8 cellular contexts compared by ENCODE assay signal in genomic region chr10:118046491-118047362, GRCh38. TPM values are rescaled to one million over a fixed set of nuclear protein-coding genes. Genes with fewer than 3 reads are reported as not detected.
DNase-seq lines count a peak whose midpoint lies in the region; ATAC-seq, FAIRE-seq and TF ChIP-seq lines count a peak whose summit lies in the region.

Gene RAB11FIP2, minus strand, starts transcription at chr10:118046941. Its CDS starts 778 bp downstream, at chr10:118046163.

- no peak for TF ChIP-seq RAD21 in liver (IDR thresholded peaks at IDR 0.05)

- H3K36me3 Mint-ChIP-seq in dendritic cell treated with granulocyte-macrophage colony-stimulating factor and Interleukin-4, amounts not matched to agents 40 ng/mL and 50 ng/mL, for 4 days (ENCODE audit: low read depth): no peaks in the 10 kb centered on the region

- FAIRE-seq in GM19239 (lab: Jason Lieb, UNC): peak; percentile 84

- DNase-seq in C1 segment of cervical spinal cord (lab: John Stamatoyannopoulos, UW): peak; percentile 66 to 96 (median 91)
- peak; percentile 88 for DNase-seq in GM19239 (ENCODE audit: insufficient read length, low spot score)
- peak; percentile 66 to 68 for DNase-seq in NCI-H524 (lab: John Stamatoyannopoulos, UW)
- peak; percentile 96 for DNase-seq in activated CD4-positive, alpha-beta T cell treated with anti-CD3 and anti-CD28 coated beads, Interleukin-2, amount 50 U/mL, for 1 hour
- DNase-seq in stimulated activated CD4-positive, alpha-beta T cell treated with anti-CD3 and anti-CD28 coated beads, Interleukin-4, amount 100 ng/mL, for 1 hour: peak; percentile 97

- H3K27me3 ChIP-seq in liver (ENCODE audit: control insufficient read depth in 4 of 4, insufficient read depth in 4 of 4, low read length in 3 of 4): no peaks in the 10 kb centered on the region

- H3K27ac ChIP-seq in liver (ENCODE audit: low read depth in 1 of 2, low read length in 2 of 2): peak within 1 kb of the TSS; percentile 75 to 78

- peak within 1 kb of the TSS; percentile 84 for H3K27ac Mint-ChIP-seq in dendritic cell treated with granulocyte-macrophage colony-stimulating factor and Interleukin-4, amounts not matched to agents 40 ng/mL and 50 ng/mL, for 4 days

- intact Hi-C loops in dendritic cell treated with granulocyte-macrophage colony-stimulating factor and Interleukin-4, amounts not matched to agents 40 ng/mL and 50 ng/mL, for 4 days (cut with micrococcal nuclease): loop anchor here (5.0 kb wide), 2 partner anchors 296 to 669 kb away; partner anchors contain the start of genes FAM204A and PDZD8

- H3K9me3 Mint-ChIP-seq in dendritic cell treated with granulocyte-macrophage colony-stimulating factor and Interleukin-4, amounts not matched to agents 40 ng/mL and 50 ng/mL, for 4 days: no peaks in the 10 kb centered on the region

- 1% methylated on average over 80 of the region's 80 CpGs for WGBS in liver

- H3K36me3 ChIP-seq in liver (ENCODE audit: control insufficient read depth in 4 of 4, insufficient read depth in 3 of 4, low read depth in 1 of 4, low read length in 3 of 4): no peaks in the 10 kb centered on the region

- peak within 1 kb of the TSS; percentile 74 to 89 (median 84) for H3K4me3 ChIP-seq in liver (ENCODE audit: low read depth in 1 of 3, low read length in 3 of 3)

- TF ChIP-seq CTCF in liver (IDR thresholded peaks at IDR 0.05; ENCODE audit: low read depth, low read length, missing input control): no peak

- no peaks in the 10 kb centered on the region for H3K27me3 Mint-ChIP-seq in dendritic cell treated with granulocyte-macrophage colony-stimulating factor and Interleukin-4, amounts not matched to agents 40 ng/mL and 50 ng/mL, for 4 days

- H3K4me1 ChIP-seq in liver (ENCODE audit: control insufficient read depth in 4 of 4, insufficient read depth in 4 of 4, low read length in 3 of 4): peaks cover 3 to 27% (median 10%) of the 10 kb centered on the region in 4 donors

- peak within 1 kb of the TSS; percentile 82 for H3K4me3 Mint-ChIP-seq in dendritic cell treated with granulocyte-macrophage colony-stimulating factor and Interleukin-4, amounts not matched to agents 40 ng/mL and 50 ng/mL, for 4 days

- H3K4me1 Mint-ChIP-seq in dendritic cell treated with granulocyte-macrophage colony-stimulating factor and Interleukin-4, amounts not matched to agents 40 ng/mL and 50 ng/mL, for 4 days (ENCODE audit: low read depth): peaks cover 12% of the 10 kb centered on the region

- no peaks in the 10 kb centered on the region for H3K9me3 ChIP-seq in liver (ENCODE audit: control insufficient read depth in 4 of 4, low read length in 3 of 4)

- peak within 1 kb of the TSS; percentile 42 to 61 for H3K9ac ChIP-seq in liver (ENCODE audit: low read depth in 1 of 2, low read length in 2 of 2)

- peak; percentile 96 for ATAC-seq in HG03442 (IDR thresholded peaks at IDR 0.05; ENCODE audit: unreplicated experiment)

TF ChIP-seq in liver, 16 proteins besides CTCF, POLR2A, EP300 and RAD21:
- TF ChIP-seq JUND (IDR thresholded peaks at IDR 0.05) (no peak), GABPA (IDR thresholded peaks at IDR 0.05 in 1 of 2, conservative IDR thresholded peaks at IDR 0.05 in 1 of 2) (peak in 1 of 2 donors; percentile 35), YY1 (IDR thresholded peaks at IDR 0.05) (peak; percentile 94), MAX (IDR thresholded peaks at IDR 0.05) (no peak), FOXA1 (IDR thresholded peaks at IDR 0.05) (no peak), EGR1 (IDR thresholded peaks at IDR 0.05; ENCODE audit: low read depth in 2 of 2) (no peak), ZBTB33 (IDR thresholded peaks at IDR 0.05) (no peak), TAF1 (conservative IDR thresholded peaks at IDR 0.05) (no peak), NR2F2 (IDR thresholded peaks at IDR 0.05) (peak; percentile 47)
- TF ChIP-seq, protein P1, sequence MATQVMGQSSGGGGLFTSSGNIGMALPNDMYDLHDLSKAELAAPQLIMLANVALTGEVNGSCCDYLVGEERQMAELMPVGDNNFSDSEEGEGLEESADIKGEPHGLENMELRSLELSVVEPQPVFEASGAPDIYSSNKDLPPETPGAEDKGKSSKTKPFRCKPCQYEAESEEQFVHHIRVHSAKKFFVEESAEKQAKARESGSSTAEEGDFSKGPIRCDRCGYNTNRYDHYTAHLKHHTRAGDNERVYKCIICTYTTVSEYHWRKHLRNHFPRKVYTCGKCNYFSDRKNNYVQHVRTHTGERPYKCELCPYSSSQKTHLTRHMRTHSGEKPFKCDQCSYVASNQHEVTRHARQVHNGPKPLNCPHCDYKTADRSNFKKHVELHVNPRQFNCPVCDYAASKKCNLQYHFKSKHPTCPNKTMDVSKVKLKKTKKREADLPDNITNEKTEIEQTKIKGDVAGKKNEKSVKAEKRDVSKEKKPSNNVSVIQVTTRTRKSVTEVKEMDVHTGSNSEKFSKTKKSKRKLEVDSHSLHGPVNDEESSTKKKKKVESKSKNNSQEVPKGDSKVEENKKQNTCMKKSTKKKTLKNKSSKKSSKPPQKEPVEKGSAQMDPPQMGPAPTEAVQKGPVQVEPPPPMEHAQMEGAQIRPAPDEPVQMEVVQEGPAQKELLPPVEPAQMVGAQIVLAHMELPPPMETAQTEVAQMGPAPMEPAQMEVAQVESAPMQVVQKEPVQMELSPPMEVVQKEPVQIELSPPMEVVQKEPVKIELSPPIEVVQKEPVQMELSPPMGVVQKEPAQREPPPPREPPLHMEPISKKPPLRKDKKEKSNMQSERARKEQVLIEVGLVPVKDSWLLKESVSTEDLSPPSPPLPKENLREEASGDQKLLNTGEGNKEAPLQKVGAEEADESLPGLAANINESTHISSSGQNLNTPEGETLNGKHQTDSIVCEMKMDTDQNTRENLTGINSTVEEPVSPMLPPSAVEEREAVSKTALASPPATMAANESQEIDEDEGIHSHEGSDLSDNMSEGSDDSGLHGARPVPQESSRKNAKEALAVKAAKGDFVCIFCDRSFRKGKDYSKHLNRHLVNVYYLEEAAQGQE (IDR thresholded peaks at IDR 0.05): no peak

RNA-seq across cellular contexts. Expression of gene RAB11FIP2, which starts in this region (rescaled TPM):
- 10 to 100 TPM in 1 of 2 donors, 1 to 10 TPM in 1; 8.0 to 11.5 TPM for total RNA-seq in liver
- 1 to 10 TPM; 3.0 to 4.0 TPM for polyA plus RNA-seq in liver

Comparison
In these comparisons a context has a peak if more than half of its experiments do, and no peak if none do; other contexts are left out.
1. Peak in every context shown above with its lines: DNase-seq, ATAC-seq, H3K4me3 ChIP-seq and H3K27ac ChIP-seq.